In the genomic region with DNA sequence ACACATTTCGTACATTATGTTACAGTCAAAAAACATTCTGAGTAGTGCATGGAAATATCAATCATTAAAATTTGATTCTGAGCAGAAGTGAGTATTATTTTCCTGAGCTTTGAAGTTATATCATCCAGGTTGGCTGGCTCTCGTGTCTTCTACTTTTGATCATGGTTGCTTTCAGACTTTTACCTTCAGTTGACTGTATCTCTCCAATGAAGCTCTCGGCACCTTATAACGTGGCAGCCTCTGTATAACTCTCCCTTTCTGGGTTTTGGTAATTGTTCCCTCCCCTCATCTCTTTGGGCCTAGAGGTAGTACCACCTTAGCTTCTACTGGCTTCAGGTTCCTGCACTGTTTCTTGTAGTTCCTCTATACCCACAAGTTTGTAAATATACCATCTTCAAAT, we compare ENCODE assay signal across 19 cellular contexts. TPM values are rescaled to one million over a fixed set of nuclear protein-coding genes. Genes with fewer than 3 reads are reported as not detected.
DNase-seq lines count a peak whose midpoint lies in the region; ATAC-seq and TF ChIP-seq lines count a peak whose summit lies in the region.
"Had no signal": no experiment of that assay in that cellular context is flagged by ENCODE, and none has a peak within 500 bp of the region (broad histone marks: within the 10 kb centered on the region; RNA-seq: fewer than 3 reads in every experiment).

No MANE protein-coding gene starts in this region.

- peaks cover 0 to 14% of the 10 kb centered on the region in 2 donors for H3K36me3 ChIP-seq in gastroesophageal sphincter

- no peak for ATAC-seq in activated CD8-positive, alpha-beta T cell treated with anti-CD3 and anti-CD28 coated beads, Interleukin-2, amount 10 ng/mL, durations not matched to agents 7 days and 5 days
- no peak for ATAC-seq in naive thymus-derived CD8-positive, alpha-beta T cell
- no peak for ATAC-seq in gastroesophageal sphincter
- ATAC-seq: GM23338 had no signal

- peak overlapping the region; percentile 22 for H3K27ac Mint-ChIP-seq in T-helper 1 cell treated with Interleukin-12 subunit alpha and Interleukin-12 subunit beta and Interleukin-4 antibody, amounts not matched to agents 30 μg/mL and 1 μg/mL, for 36 hours
- H3K27ac Mint-ChIP-seq in activated naive CD4-positive, alpha-beta T cell treated with anti-CD3 and anti-CD28 coated beads, Interleukin-2, amount 50 U/mL, for 24 hours, result peak overlapping the region; percentile 81
- H3K27ac Mint-ChIP-seq in activated CD8-positive, alpha-beta T cell treated with anti-CD3 and anti-CD28 coated beads, Interleukin-2, amount 10 ng/mL, durations not matched to agents 7 days and 5 days, result peak overlapping the region; percentile 33
- peak overlapping the region in 8 of 10 donors; percentile 9 to 77 (median 30) for H3K27ac Mint-ChIP-seq in naive thymus-derived CD8-positive, alpha-beta T cell
- H3K27ac Mint-ChIP-seq: GM23338 had no signal

- peaks cover 22% of the 10 kb centered on the region for H3K4me1 Mint-ChIP-seq in T-helper 1 cell treated with Interleukin-12 subunit alpha and Interleukin-12 subunit beta and Interleukin-4 antibody, amounts not matched to agents 30 μg/mL and 1 μg/mL, for 36 hours (ENCODE audit: low read depth)
- peaks cover 65% of the 10 kb centered on the region for H3K4me1 Mint-ChIP-seq in activated naive CD4-positive, alpha-beta T cell treated with anti-CD3 and anti-CD28 coated beads, Interleukin-2, amount 50 U/mL, for 24 hours
- peaks cover 17% of the 10 kb centered on the region for H3K4me1 Mint-ChIP-seq in activated CD8-positive, alpha-beta T cell treated with anti-CD3 and anti-CD28 coated beads, Interleukin-2, amount 10 ng/mL, durations not matched to agents 7 days and 5 days (ENCODE audit: low read depth)
- H3K4me1 Mint-ChIP-seq in naive thymus-derived CD8-positive, alpha-beta T cell, result peaks cover 17 to 66% (median 48%) of the 10 kb centered on the region in 4 donors

- 94 to 98% methylated on average over 4 of the region's 4 CpGs for WGBS in gastroesophageal sphincter (ENCODE audit: low coverage in 1 of 2), 2 donors

- H3K4me3 ChIP-seq in gastroesophageal sphincter, result no peak overlapping the region
- H3K4me3 ChIP-seq: GM23338 had no signal

- no peak for TF ChIP-seq EP300 in gastroesophageal sphincter (IDR thresholded peaks at IDR 0.05)

- peaks cover 9% of the 10 kb centered on the region for H3K9me3 Mint-ChIP-seq in T-helper 1 cell treated with Interleukin-12 subunit alpha and Interleukin-12 subunit beta and Interleukin-4 antibody, amounts not matched to agents 30 μg/mL and 1 μg/mL, for 36 hours
- peaks cover 4% of the 10 kb centered on the region for H3K9me3 Mint-ChIP-seq in activated naive CD4-positive, alpha-beta T cell treated with anti-CD3 and anti-CD28 coated beads, Interleukin-2, amount 50 U/mL, for 24 hours
- peaks cover 7% of the 10 kb centered on the region for H3K9me3 Mint-ChIP-seq in activated CD8-positive, alpha-beta T cell treated with anti-CD3 and anti-CD28 coated beads, Interleukin-2, amount 10 ng/mL, durations not matched to agents 7 days and 5 days (ENCODE audit: insufficient read depth)
- peaks cover 0 to 2% (median 0%) of the 10 kb centered on the region in 9 donors for H3K9me3 Mint-ChIP-seq in naive thymus-derived CD8-positive, alpha-beta T cell

- no peaks in the 10 kb centered on the region for H3K9me3 ChIP-seq in gastroesophageal sphincter
- H3K9me3 ChIP-seq: BE2C had no signal

- H3K36me3 Mint-ChIP-seq in T-helper 1 cell treated with Interleukin-12 subunit alpha and Interleukin-12 subunit beta and Interleukin-4 antibody, amounts not matched to agents 30 μg/mL and 1 μg/mL, for 36 hours (ENCODE audit: low read depth), result peaks cover 57% of the 10 kb centered on the region
- H3K36me3 Mint-ChIP-seq in activated naive CD4-positive, alpha-beta T cell treated with anti-CD3 and anti-CD28 coated beads, Interleukin-2, amount 50 U/mL, for 24 hours, result peaks cover 23% of the 10 kb centered on the region
- H3K36me3 Mint-ChIP-seq in activated CD8-positive, alpha-beta T cell treated with anti-CD3 and anti-CD28 coated beads, Interleukin-2, amount 10 ng/mL, durations not matched to agents 7 days and 5 days (ENCODE audit: low read depth), result peaks cover 64% of the 10 kb centered on the region
- H3K36me3 Mint-ChIP-seq in naive thymus-derived CD8-positive, alpha-beta T cell, result peaks cover 0 to 78% (median 33%) of the 10 kb centered on the region in 3 donors

- TF ChIP-seq CTCF in gastroesophageal sphincter (IDR thresholded peaks at IDR 0.05), result no peak

- CTCF ChIA-PET in activated CD8-positive, alpha-beta T cell treated with anti-CD3 and anti-CD28 coated beads, Interleukin-2, amount 10 ng/mL, durations not matched to agents 7 days and 5 days (lab: Charles Lee), result no interaction called here

- H3K4me3 Mint-ChIP-seq in T-helper 1 cell treated with Interleukin-12 subunit alpha and Interleukin-12 subunit beta and Interleukin-4 antibody, amounts not matched to agents 30 μg/mL and 1 μg/mL, for 36 hours, result no peak overlapping the region
- no peak overlapping the region for H3K4me3 Mint-ChIP-seq in activated naive CD4-positive, alpha-beta T cell treated with anti-CD3 and anti-CD28 coated beads, Interleukin-2, amount 50 U/mL, for 24 hours
- no peak overlapping the region for H3K4me3 Mint-ChIP-seq in activated CD8-positive, alpha-beta T cell treated with anti-CD3 and anti-CD28 coated beads, Interleukin-2, amount 10 ng/mL, durations not matched to agents 7 days and 5 days
- peak overlapping the region in 2 of 10 donors; percentile 7 to 10 for H3K4me3 Mint-ChIP-seq in naive thymus-derived CD8-positive, alpha-beta T cell
- H3K4me3 Mint-ChIP-seq: GM23338 had no signal

- POLR2A ChIA-PET in activated CD8-positive, alpha-beta T cell treated with anti-CD3 and anti-CD28 coated beads, Interleukin-2, amount 10 ng/mL, durations not matched to agents 7 days and 5 days (lab: Charles Lee), result no interaction called here
- POLR2A ChIA-PET in naive thymus-derived CD8-positive, alpha-beta T cell (lab: Charles Lee), result interaction anchor here (0.6 kb wide), 1 partner anchor 98 kb away, joined by 4 read pairs; no protein-coding TSS in a partner anchor

- no peaks in the 10 kb centered on the region for H3K27me3 ChIP-seq in gastroesophageal sphincter
- H3K27me3 ChIP-seq: BE2C had no signal

- TF ChIP-seq POLR2A in gastroesophageal sphincter (IDR thresholded peaks at IDR 0.05), result no peak

- H3K27ac ChIP-seq in gastroesophageal sphincter, result no peak overlapping the region
- H3K27ac ChIP-seq: 22Rv1 had no signal

- H3K4me1 ChIP-seq in gastroesophageal sphincter, result no peaks in the 10 kb centered on the region
- H3K4me1 ChIP-seq: BE2C had no signal

- DNase-seq in T-helper 1 cell (no peak), NCI-H1930 (lab: John Stamatoyannopoulos, UW) (no peak)
- no peak for DNase-seq in activated naive CD4-positive, alpha-beta T cell treated with anti-CD3 and anti-CD28 coated beads, Interleukin-2, amount 50 U/mL, for 16 hours
- no peak for DNase-seq in activated CD8-positive, alpha-beta T cell treated with anti-CD3 and anti-CD28 coated beads, Interleukin-2, amount 10 ng/mL, durations not matched to agents 7 days and 5 days
- no peak for DNase-seq in naive thymus-derived CD8-positive, alpha-beta T cell
- DNase-seq: BE2C, DMS 273 treated with DMSO at 0.1 percent for 48 hours, GF-D8, MV-4-11, NCI-H1417 treated with DMSO at 0.1 percent for 48 hours, NCI-H2029, NCI-H2171, NCI-H446, NCI-H69 had no signal

- H3K27me3 Mint-ChIP-seq in T-helper 1 cell treated with Interleukin-12 subunit alpha and Interleukin-12 subunit beta and Interleukin-4 antibody, amounts not matched to agents 30 μg/mL and 1 μg/mL, for 36 hours (ENCODE audit: low read depth), result no peaks in the 10 kb centered on the region
- no peaks in the 10 kb centered on the region for H3K27me3 Mint-ChIP-seq in activated naive CD4-positive, alpha-beta T cell treated with anti-CD3 and anti-CD28 coated beads, Interleukin-2, amount 50 U/mL, for 24 hours
- H3K27me3 Mint-ChIP-seq in activated CD8-positive, alpha-beta T cell treated with anti-CD3 and anti-CD28 coated beads, Interleukin-2, amount 10 ng/mL, durations not matched to agents 7 days and 5 days (ENCODE audit: low read depth), result no peaks in the 10 kb centered on the region
- no peaks in the 10 kb centered on the region for H3K27me3 Mint-ChIP-seq in naive thymus-derived CD8-positive, alpha-beta T cell

RNA-seq across cellular contexts. Expression of a gene that starts 12.2 kb away (rescaled TPM):
- 100 to 1,000 TPM; 136 to 141 TPM for total RNA-seq in activated CD8-positive, alpha-beta T cell treated with anti-CD3 and anti-CD28 coated beads, Interleukin-2, amount 10 ng/mL, durations not matched to agents 7 days and 5 days
- total RNA-seq in naive thymus-derived CD8-positive, alpha-beta T cell, result 100 to 1,000 TPM; 368 to 371 TPM
- polyA plus RNA-seq in naive thymus-derived CD8-positive, alpha-beta T cell, result 10 to 100 TPM; 23.1 to 49.8 (median 36.5) TPM
- total RNA-seq in gastroesophageal sphincter, result 10 to 100 TPM; 14.4 to 54.8 (median 20.0) TPM

RNA-seq across cellular contexts. Expression of a gene that starts 18.9 kb away (rescaled TPM):
- 10 to 100 TPM; 34.6 to 39.3 TPM for total RNA-seq in activated CD8-positive, alpha-beta T cell treated with anti-CD3 and anti-CD28 coated beads, Interleukin-2, amount 10 ng/mL, durations not matched to agents 7 days and 5 days
- total RNA-seq in naive thymus-derived CD8-positive, alpha-beta T cell, result 10 to 100 TPM; 29.5 to 36.6 TPM
- 10 to 100 TPM in 1 of 3 donors, 1 to 10 TPM in 2; 6.2 to 13.4 (median 7.7) TPM for polyA plus RNA-seq in naive thymus-derived CD8-positive, alpha-beta T cell
- total RNA-seq in gastroesophageal sphincter, result 10 to 100 TPM; 18.4 to 24.0 (median 20.5) TPM

Comparison
In these comparisons a context has a peak if more than half of its experiments do, and no peak if none do; other contexts are left out.
1. H3K27ac Mint-ChIP-seq: peak in every context shown above with its lines; median percentile 81 in activated naive CD4-positive, alpha-beta T cell treated with anti-CD3 and anti-CD28 coated beads, Interleukin-2, amount 50 U/mL, for 24 hours; 33 in activated CD8-positive, alpha-beta T cell treated with anti-CD3 and anti-CD28 coated beads, Interleukin-2, amount 10 ng/mL, durations not matched to agents 7 days and 5 days; 30 in naive thymus-derived CD8-positive, alpha-beta T cell; 22 in T-helper 1 cell treated with Interleukin-12 subunit alpha and Interleukin-12 subunit beta and Interleukin-4 antibody, amounts not matched to agents 30 μg/mL and 1 μg/mL, for 36 hours.